7 cellular contexts compared by ENCODE assay signal in genomic region chr1:25817840-25818501, GRCh38. TPM values are rescaled to one million over a fixed set of nuclear protein-coding genes. Genes with fewer than 3 reads are reported as not detected.
DNase-seq lines count a peak whose midpoint lies in the region; ATAC-seq and TF ChIP-seq lines count a peak whose summit lies in the region.

No MANE protein-coding gene starts in this region.

- H3K9me3 Mint-ChIP-seq in dendritic cell treated with granulocyte-macrophage colony-stimulating factor and Interleukin-4, amounts not matched to agents 40 ng/mL and 50 ng/mL, for 4 days, result no peaks in the 10 kb centered on the region
- no peaks in the 10 kb centered on the region for H3K9me3 Mint-ChIP-seq in neural progenitor cell

- peaks cover 46% of the 10 kb centered on the region for H3K4me1 Mint-ChIP-seq in dendritic cell treated with granulocyte-macrophage colony-stimulating factor and Interleukin-4, amounts not matched to agents 40 ng/mL and 50 ng/mL, for 4 days (ENCODE audit: low read depth)
- H3K4me1 Mint-ChIP-seq in neural progenitor cell, result peaks cover 29% of the 10 kb centered on the region

- intact Hi-C loops in dendritic cell treated with granulocyte-macrophage colony-stimulating factor and Interleukin-4, amounts not matched to agents 40 ng/mL and 50 ng/mL, for 4 days (cut with micrococcal nuclease), result no loop called here

- peaks cover 12% of the 10 kb centered on the region for H4K20me1 ChIP-seq in DND-41 (ENCODE audit: insufficient read depth, low read length)
- H4K20me1 ChIP-seq in neural progenitor cell (ENCODE audit: low read depth), result peaks cover 18% of the 10 kb centered on the region

- H3K9me3 ChIP-seq in DND-41 (ENCODE audit: insufficient read depth, low read length, severe bottlenecking) (no peaks in the 10 kb centered on the region), neural progenitor cell (ENCODE audit: low read depth) (no peaks in the 10 kb centered on the region)

- H3K27ac Mint-ChIP-seq in dendritic cell treated with granulocyte-macrophage colony-stimulating factor and Interleukin-4, amounts not matched to agents 40 ng/mL and 50 ng/mL, for 4 days, result peak overlapping the region; percentile 82
- peak overlapping the region; percentile 72 for H3K27ac Mint-ChIP-seq in neural progenitor cell

- H3K9ac ChIP-seq in DND-41 (ENCODE audit: low read depth, low read length) (no peak overlapping the region), neural progenitor cell (no peak overlapping the region)

- TF ChIP-seq CTCF in DND-41 (IDR thresholded peaks at IDR 0.05; ENCODE audit: borderline replicate concordance, extremely low read depth, low read length, poor library complexity, severe bottlenecking) (peak; percentile 11), neural progenitor cell (IDR thresholded peaks at IDR 0.05) (peak; percentile 34)

- no peak for ATAC-seq in DND-41 (ENCODE audit: insufficient read depth, low read depth)

- peak overlapping the region; percentile 87 for H3K4me3 Mint-ChIP-seq in dendritic cell treated with granulocyte-macrophage colony-stimulating factor and Interleukin-4, amounts not matched to agents 40 ng/mL and 50 ng/mL, for 4 days
- H3K4me3 Mint-ChIP-seq in neural progenitor cell, result peak overlapping the region; percentile 99

- H3K27me3 Mint-ChIP-seq in dendritic cell treated with granulocyte-macrophage colony-stimulating factor and Interleukin-4, amounts not matched to agents 40 ng/mL and 50 ng/mL, for 4 days, result no peaks in the 10 kb centered on the region
- peaks cover 14% of the 10 kb centered on the region for H3K27me3 Mint-ChIP-seq in neural progenitor cell (ENCODE audit: insufficient read depth, low read depth)

- peaks cover 64% of the 10 kb centered on the region for H3K36me3 Mint-ChIP-seq in dendritic cell treated with granulocyte-macrophage colony-stimulating factor and Interleukin-4, amounts not matched to agents 40 ng/mL and 50 ng/mL, for 4 days (ENCODE audit: low read depth)
- H3K36me3 Mint-ChIP-seq in neural progenitor cell, result peaks cover 8% of the 10 kb centered on the region

- H3K4me1 ChIP-seq in DND-41 (ENCODE audit: insufficient read depth, low read length) (peaks cover 28% of the 10 kb centered on the region), neural progenitor cell (peaks cover 10% of the 10 kb centered on the region)

- H2AFZ ChIP-seq in DND-41 (ENCODE audit: low read depth, low read length) (no peak overlapping the region), neural progenitor cell (replicated peaks) (no peak overlapping the region)

- H3K79me2 ChIP-seq in DND-41 (ENCODE audit: insufficient read depth, low read length) (peaks cover 26% of the 10 kb centered on the region), neural progenitor cell (ENCODE audit: low read depth) (peaks cover 25% of the 10 kb centered on the region)

- H3K27me3 ChIP-seq in DND-41 (ENCODE audit: insufficient read depth, low read length, poor library complexity), result no peaks in the 10 kb centered on the region
- H3K27me3 ChIP-seq in neural progenitor cell, result peaks cover 5% of the 10 kb centered on the region

- DNase-seq in DND-41, result no peak
- peak; percentile 20 for DNase-seq in NCI-H1105 treated with DMSO at 0.1 percent for 48 hours (lab: John Stamatoyannopoulos, UW)
- DNase-seq in neural progenitor cell (ENCODE audit: low spot score), result no peak
- no peak for DNase-seq in activated CD4-positive, CD25-positive, alpha-beta regulatory T cell (lab: John Stamatoyannopoulos, UW)
- no peak for DNase-seq in NCI-H2196 (lab: John Stamatoyannopoulos, UW; ENCODE audit: unreplicated experiment)
- DNase-seq in substantia nigra (lab: John Stamatoyannopoulos, UW), result no peak

- H3K4me3 ChIP-seq in DND-41 (ENCODE audit: low read depth in 1 of 2, low read length in 2 of 2), result no peak overlapping the region
- no peak overlapping the region for H3K4me3 ChIP-seq in neural progenitor cell

- H3K4me2 ChIP-seq in DND-41 (ENCODE audit: insufficient read depth, low read length), result no peak overlapping the region
- H3K4me2 ChIP-seq in neural progenitor cell, result peak overlapping the region; percentile 88

- H3K27ac ChIP-seq in DND-41 (ENCODE audit: low read length), result no peak overlapping the region
- H3K27ac ChIP-seq in neural progenitor cell, result no peak overlapping the region
- no peak overlapping the region for H3K27ac ChIP-seq in substantia nigra (ENCODE audit: low read depth, low read length, poor library complexity, severe bottlenecking)

- no peaks in the 10 kb centered on the region; the same call in 1 of the 2 replicates for H3K36me3 ChIP-seq in DND-41 (ENCODE audit: insufficient read depth, low read length)
- no peaks in the 10 kb centered on the region for H3K36me3 ChIP-seq in neural progenitor cell

- H3F3A ChIP-seq in neural progenitor cell (ENCODE audit: low read depth), result peaks cover 25% of the 10 kb centered on the region

RNA-seq across cellular contexts. Expression of gene MTFR1L, which starts 1.8 kb away (rescaled TPM):
- total RNA-seq in neural progenitor cell (ENCODE audit: low replicate concordance), result 20.7 and 31.2 TPM in 2 replicates

RNA-seq across cellular contexts. Expression of gene SELENON, which starts 18.0 kb away (rescaled TPM):
- 24.9 and 50.4 TPM in 2 replicates for total RNA-seq in neural progenitor cell (ENCODE audit: low replicate concordance)

RNA-seq across cellular contexts. Expression of gene AUNIP, which starts 41.3 kb away (rescaled TPM):
- 15.2 and 17.1 TPM in 2 replicates for total RNA-seq in neural progenitor cell (ENCODE audit: low replicate concordance)

RNA-seq across cellular contexts. Expression of gene PAQR7, which starts 57.5 kb away (rescaled TPM):
- 1.1 and 3.7 TPM in 2 replicates for total RNA-seq in neural progenitor cell (ENCODE audit: low replicate concordance)
